In the genomic region with DNA sequence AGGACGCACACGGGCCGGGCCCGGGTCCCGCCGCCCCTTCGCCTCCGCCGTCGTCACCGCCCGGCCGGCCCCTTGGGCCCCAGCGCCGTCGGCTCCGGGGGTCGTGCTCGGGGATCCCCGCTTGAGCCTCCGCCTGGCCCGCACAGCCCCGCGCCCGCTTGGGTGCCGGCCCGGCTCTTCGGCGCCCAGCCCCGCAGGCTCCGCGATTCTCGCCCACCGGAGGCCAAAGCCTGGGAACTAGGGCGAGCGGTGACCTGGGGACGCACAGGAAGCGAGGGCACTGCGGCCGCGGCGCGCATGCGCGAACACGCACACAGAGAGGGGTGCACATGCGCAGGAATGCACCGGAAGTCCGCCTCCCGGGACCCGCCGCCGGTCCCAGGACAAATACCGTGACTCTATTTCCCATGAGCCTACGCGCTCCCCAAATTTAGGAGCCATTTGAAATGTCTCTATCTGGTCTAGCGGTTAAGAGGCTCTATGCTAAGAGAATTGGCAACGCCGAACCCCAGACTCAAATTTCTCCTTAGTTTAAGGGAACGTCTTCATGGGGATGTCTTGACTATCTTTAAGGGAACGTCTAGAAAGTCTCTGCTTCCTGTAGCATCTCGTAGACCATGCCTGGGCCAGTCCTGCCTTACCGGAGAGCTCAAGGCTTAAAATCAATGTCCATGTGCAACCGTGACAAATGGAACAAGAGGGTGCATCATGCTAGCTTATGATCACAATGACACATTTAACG, we compare ENCODE assay signal across 8 cellular contexts. TPM values are rescaled to one million over a fixed set of nuclear protein-coding genes. Genes with fewer than 3 reads are reported as not detected.
DNase-seq lines count a peak whose midpoint lies in the region; ATAC-seq, FAIRE-seq and TF ChIP-seq lines count a peak whose summit lies in the region.

TSS of gene ZNF12 (minus strand) at position 282 of the 742 bp plus-strand sequence. CDS start 1,774 bp downstream, outside the sequence.

- H3K56ac ChIP-seq in H1 (replicated peaks; ENCODE audit: insufficient read length, low read depth, low read length) (peak within 1 kb of the TSS; percentile 25), mesendoderm (ENCODE audit: low read length) (peak within 1 kb of the TSS; percentile 93)

- TF ChIP-seq RAD21 in H1 (IDR thresholded peaks at IDR 0.05 in 1 of 2, conservative IDR thresholded peaks at IDR 0.05 in 1 of 2; ENCODE audit: low read depth in 2 of 2, low read length in 2 of 2) = no peak

- H4K5ac ChIP-seq in H1 (ENCODE audit: insufficient read length, low read depth, low read length) = peak within 1 kb of the TSS; percentile 37
- H4K5ac ChIP-seq in mesendoderm (ENCODE audit: low read length) = peak within 1 kb of the TSS; percentile 47

- H2AFZ ChIP-seq in H1 (ENCODE audit: low read length) = peak within 1 kb of the TSS; percentile 89

- peak within 1 kb of the TSS; percentile 55 for H3K4ac ChIP-seq in H1 (replicated peaks; ENCODE audit: insufficient read length, low read depth, low read length)
- H3K4ac ChIP-seq in mesendoderm (ENCODE audit: low read depth, low read length) = peak within 1 kb of the TSS; percentile 38

- H2BK120ac ChIP-seq in H1 (replicated peaks; ENCODE audit: low read depth, low read length) (no peak within 1 kb of the TSS), mesendoderm (ENCODE audit: low read depth, low read length) (no peak within 1 kb of the TSS)

- H3K9ac ChIP-seq in HUES48 (ENCODE audit: low read depth, low read length) = peak within 1 kb of the TSS; percentile 63
- H3K9ac ChIP-seq in NT2/D1 (ENCODE audit: insufficient read length, low read depth) = peak within 1 kb of the TSS; percentile 98
- H3K9ac ChIP-seq in H1 (replicated peaks in 1 of 4; ENCODE audit: extremely low read depth in 1 of 4, low read depth in 3 of 4, low read length in 3 of 4) = peak within 1 kb of the TSS; percentile 65 to 92 (median 82)
- H3K9ac ChIP-seq in mesendoderm (ENCODE audit: low read length) = peak within 1 kb of the TSS; percentile 87

- TF ChIP-seq CTCF in Calu3 (IDR thresholded peaks at IDR 0.05; ENCODE audit: unreplicated experiment) = no peak
- TF ChIP-seq CTCF in H1 (IDR thresholded peaks at IDR 0.05; ENCODE audit: control extremely low read depth in 1 of 3, insufficient read depth in 1 of 3, low read depth in 1 of 3, low read length in 3 of 3) = no peak

- H3K18ac ChIP-seq in H1 (ENCODE audit: extremely low read depth, low read length) (0 out of 2 replicates have a peak within 1 kb of the TSS, but pooled peaks have one; percentile 5), mesendoderm (ENCODE audit: low read length) (no peak within 1 kb of the TSS)

- peaks cover 49% of the 10 kb centered on the region for H3K36me3 Mint-ChIP-seq in Calu3 (ENCODE audit: insufficient read depth, unreplicated experiment)
- H3K36me3 Mint-ChIP-seq in activated CD8-positive, alpha-beta memory T cell treated with anti-CD3 and anti-CD28 coated beads, Interleukin-2, amount 10 ng/mL, durations not matched to agents 7 days and 5 days = peaks cover 44% of the 10 kb centered on the region

- no peak within 1 kb of the TSS for H3K14ac ChIP-seq in H1 (ENCODE audit: insufficient read length)

- no peak within 1 kb of the TSS for H2BK20ac ChIP-seq in H1 (ENCODE audit: low read length)

- H3K27me3 ChIP-seq in HUES48 (ENCODE audit: control insufficient read depth, insufficient read depth, low read length) = no peaks in the 10 kb centered on the region
- H3K27me3 ChIP-seq in NT2/D1 (ENCODE audit: insufficient read depth, insufficient read length) = no peaks in the 10 kb centered on the region
- H3K27me3 ChIP-seq in H1 (replicated peaks in 1 of 4; ENCODE audit: control insufficient read depth in 3 of 4, extremely low read depth in 1 of 4, insufficient read depth in 3 of 4, low read length in 3 of 4) = no peaks in the 10 kb centered on the region; a peak in 2 of 7 replicates
- no peaks in the 10 kb centered on the region for H3K27me3 ChIP-seq in mesendoderm (ENCODE audit: insufficient read depth, low read length, poor library complexity)

- peaks cover 9% of the 10 kb centered on the region; the same call in 1 of the 2 replicates for H3K23me2 ChIP-seq in H1 (ENCODE audit: low read depth, low read length)

- peak within 1 kb of the TSS; percentile 86 for H4K91ac ChIP-seq in H1 (replicated peaks; ENCODE audit: insufficient read length, low read length)

- CTCF ChIA-PET in Calu3 (lab: Charles Lee) (interaction anchor here (0.6 kb wide), 1 partner anchor 195 kb away, joined by 4 read pairs; no protein-coding TSS in a partner anchor), H1 (lab: Charles Lee; ENCODE audit: partially characterized antibody) (no interaction called here)
- CTCF ChIA-PET in activated CD8-positive, alpha-beta memory T cell treated with anti-CD3 and anti-CD28 coated beads, Interleukin-2, amount 10 ng/mL, durations not matched to agents 7 days and 5 days (lab: Charles Lee) = no interaction called here

- intact Hi-C loops in Calu3 (cut with micrococcal nuclease; ENCODE audit: unreplicated experiment) = no loop called here

- H3K79me2 ChIP-seq in H1 (ENCODE audit: control insufficient read depth in 1 of 2, insufficient read depth in 2 of 2, low read length in 2 of 2) (peaks cover 29 to 40% of the 10 kb centered on the region in 2 experiments), mesendoderm (ENCODE audit: control insufficient read depth, insufficient read depth, low read length) (peaks cover 33% of the 10 kb centered on the region)

- H4K20me1 ChIP-seq in H1 (replicated peaks in 1 of 2; ENCODE audit: control insufficient read depth in 1 of 2, insufficient read depth in 2 of 2, low read length in 2 of 2) = peaks cover 3 to 9% of the 10 kb centered on the region in 2 experiments

- H3K23ac ChIP-seq in H1 (ENCODE audit: insufficient read length) = no peak within 1 kb of the TSS
- H3K23ac ChIP-seq in mesendoderm (ENCODE audit: low read length) = peak within 1 kb of the TSS; percentile 89

- H3K27ac Mint-ChIP-seq in Calu3 (ENCODE audit: unreplicated experiment) = peak within 1 kb of the TSS; percentile 79
- peak within 1 kb of the TSS; percentile 90 for H3K27ac Mint-ChIP-seq in activated CD8-positive, alpha-beta memory T cell treated with anti-CD3 and anti-CD28 coated beads, Interleukin-2, amount 10 ng/mL, durations not matched to agents 7 days and 5 days

- peak; percentile 90 for ATAC-seq in GM21423 (IDR thresholded peaks at IDR 0.05; ENCODE audit: unreplicated experiment)
- peak; percentile 96 for ATAC-seq in activated CD8-positive, alpha-beta memory T cell treated with anti-CD3 and anti-CD28 coated beads, Interleukin-2, amount 10 ng/mL, durations not matched to agents 7 days and 5 days

- peaks cover 18% of the 10 kb centered on the region for H3K79me1 ChIP-seq in H1 (ENCODE audit: low read depth, low read length)
- H3K79me1 ChIP-seq in mesendoderm (ENCODE audit: low read length) = peaks cover 22% of the 10 kb centered on the region

- no peak for TF ChIP-seq EP300 in H1 (IDR thresholded peaks at IDR 0.05; ENCODE audit: borderline replicate concordance in 1 of 2, low read depth in 2 of 2, low read length in 2 of 2)

- peak within 1 kb of the TSS; percentile 83 for H3K4me3 ChIP-seq in HUES48 (ENCODE audit: low read depth, low read length)
- peak within 1 kb of the TSS; percentile 97 for H3K4me3 ChIP-seq in NT2/D1 (ENCODE audit: insufficient read length, low read depth)
- H3K4me3 ChIP-seq in H1 (ENCODE audit: extremely low read depth in 1 of 4, insufficient read depth in 2 of 4, low read depth in 3 of 4, low read length in 4 of 4) = peak within 1 kb of the TSS; percentile 83 to 99 (median 87)
- peak within 1 kb of the TSS; percentile 96 for H3K4me3 ChIP-seq in mesendoderm (ENCODE audit: low read length)

- H3K27ac ChIP-seq in HUES48 (ENCODE audit: low read depth, low read length) = peak within 1 kb of the TSS; percentile 86
- H3K27ac ChIP-seq in H1 (ENCODE audit: low read depth, low read length) = peak within 1 kb of the TSS; percentile 60; the same call in 1 of the 2 replicates
- H3K27ac ChIP-seq in mesendoderm (ENCODE audit: low read depth, low read length) = no peak within 1 kb of the TSS

- no TSS peak for BruUV-seq in Calu3 (replicated peaks; lab: Mats Ljungman, UMichigan)

- peak in 1 of 2 experiments; percentile 63; a peak in 1 of 3 replicates for TF ChIP-seq POLR2A in H1 (IDR thresholded peaks at IDR 0.05; ENCODE audit: control extremely low read depth in 1 of 2, low read depth in 2 of 2, low read length in 2 of 2)

- 5% methylated on average over 49 of the region's 65 CpGs; no CpG with 5 or more reads in 1 of the 2 experiments for WGBS in H1 (ENCODE audit: extremely low coverage in 1 of 2, insufficient coverage in 1 of 2, insufficient read length in 1 of 2, insufficient replicate concordance in 2 of 2, low coverage in 1 of 2, low lambda C conversion rate in 2 of 2, missing lambda C conversion rate in 1 of 2), 2 experiments
- WGBS in mesendoderm (ENCODE audit: extremely low coverage, insufficient coverage, low lambda C conversion rate) = no CpG with 5 or more reads among the region's 65 CpGs

- peak within 1 kb of the TSS; percentile 77; the same call in 1 of the 2 replicates for H2AK5ac ChIP-seq in H1 (ENCODE audit: low read depth, low read length)
- H2AK5ac ChIP-seq in mesendoderm (ENCODE audit: low read length) = no peak within 1 kb of the TSS

- H2BK15ac ChIP-seq in H1 (ENCODE audit: low read length) (0 out of 2 replicates have a peak within 1 kb of the TSS, but pooled peaks have one; percentile 18), mesendoderm (replicated peaks; ENCODE audit: low read depth) (no peak within 1 kb of the TSS)

- H3K4me1 Mint-ChIP-seq in Calu3 (ENCODE audit: low read depth, unreplicated experiment) = peaks cover 11% of the 10 kb centered on the region
- peaks cover 33% of the 10 kb centered on the region for H3K4me1 Mint-ChIP-seq in activated CD8-positive, alpha-beta memory T cell treated with anti-CD3 and anti-CD28 coated beads, Interleukin-2, amount 10 ng/mL, durations not matched to agents 7 days and 5 days

- peak within 1 kb of the TSS; percentile 49 for H2BK5ac ChIP-seq in H1 (ENCODE audit: low read depth, low read length)
- H2BK5ac ChIP-seq in mesendoderm (ENCODE audit: low read length) = no peak within 1 kb of the TSS

- H3K4me1 ChIP-seq in HUES48 (ENCODE audit: control insufficient read depth, insufficient read depth, low read length) (peaks cover 6% of the 10 kb centered on the region; the same call in 1 of the 2 replicates), NT2/D1 (ENCODE audit: insufficient read depth, insufficient read length) (no peaks in the 10 kb centered on the region), H1 (replicated peaks in 1 of 4; ENCODE audit: control insufficient read depth in 3 of 4, insufficient read depth in 4 of 4, low read length in 3 of 4) (peaks cover 0 to 4% (median 0%) of the 10 kb centered on the region in 4 experiments; a peak in 2 of 7 replicates), mesendoderm (ENCODE audit: control insufficient read depth, low read depth, low read length) (peaks cover 3% of the 10 kb centered on the region)

- H3K4me3 Mint-ChIP-seq in Calu3 (ENCODE audit: low read depth, unreplicated experiment) = peak within 1 kb of the TSS; percentile 93
- peak within 1 kb of the TSS; percentile 95 for H3K4me3 Mint-ChIP-seq in activated CD8-positive, alpha-beta memory T cell treated with anti-CD3 and anti-CD28 coated beads, Interleukin-2, amount 10 ng/mL, durations not matched to agents 7 days and 5 days

- H3K27me3 Mint-ChIP-seq in Calu3 (ENCODE audit: unreplicated experiment) = peaks cover 14% of the 10 kb centered on the region
- no peaks in the 10 kb centered on the region for H3K27me3 Mint-ChIP-seq in activated CD8-positive, alpha-beta memory T cell treated with anti-CD3 and anti-CD28 coated beads, Interleukin-2, amount 10 ng/mL, durations not matched to agents 7 days and 5 days

- H3K4me2 ChIP-seq in H1 (ENCODE audit: insufficient read depth in 1 of 2, low read depth in 2 of 2, low read length in 2 of 2) (peak within 1 kb of the TSS; percentile 99), mesendoderm (ENCODE audit: low read length) (peak within 1 kb of the TSS; percentile 100)

- H3K36me3 ChIP-seq in HUES48 (ENCODE audit: control insufficient read depth, insufficient read depth, low read length) = peaks cover 23% of the 10 kb centered on the region
- H3K36me3 ChIP-seq in NT2/D1 (ENCODE audit: insufficient read depth, insufficient read length, low read length) = peaks cover 32% of the 10 kb centered on the region
- peaks cover 3 to 27% (median 13%) of the 10 kb centered on the region in 4 experiments; a peak in 7 of 8 replicates for H3K36me3 ChIP-seq in H1 (ENCODE audit: control insufficient read depth in 2 of 4, insufficient read depth in 4 of 4, low read length in 3 of 4)
- H3K36me3 ChIP-seq in mesendoderm (ENCODE audit: control insufficient read depth, insufficient read depth, low read length) = peaks cover 4% of the 10 kb centered on the region

- H2BK12ac ChIP-seq in H1 (ENCODE audit: low read depth, low read length) = no peak within 1 kb of the TSS

- H3K9me3 Mint-ChIP-seq in Calu3 (ENCODE audit: low read depth, unreplicated experiment) = peaks cover 23% of the 10 kb centered on the region
- H3K9me3 Mint-ChIP-seq in activated CD8-positive, alpha-beta memory T cell treated with anti-CD3 and anti-CD28 coated beads, Interleukin-2, amount 10 ng/mL, durations not matched to agents 7 days and 5 days (ENCODE audit: low read depth) = peaks cover 24% of the 10 kb centered on the region

- DNase-seq in Calu3 (peak; percentile 99), NT2/D1 (ENCODE audit: low read depth, low spot score) (peak; percentile 98), H1 (ENCODE audit: low read depth in 1 of 2, low spot score in 2 of 2) (peak; percentile 88 to 97), mesendoderm (peak; percentile 97)
- peak; percentile 97 for DNase-seq in activated CD8-positive, alpha-beta memory T cell treated with anti-CD3 and anti-CD28 coated beads, Interleukin-2, amount 10 ng/mL, durations not matched to agents 7 days and 5 days
- peak; percentile 93 for DNase-seq in stimulated activated CD8-positive, alpha-beta memory T cell treated with anti-CD3 and anti-CD28 coated beads, Interleukin-12 subunit alpha, Interleukin-12 subunit beta, amount 100 ng/mL, for 4 hours (ENCODE audit: low read depth)

- POLR2A ChIA-PET in H1 (lab: Charles Lee; ENCODE audit: partially characterized antibody) = no interaction called here

- FAIRE-seq in H1 (lab: Jason Lieb, UNC) = no peak

- H3K9me3 ChIP-seq in HUES48 (ENCODE audit: control insufficient read depth, insufficient read depth, low read length) (peaks cover 14% of the 10 kb centered on the region), NT2/D1 (ENCODE audit: insufficient read depth, low read length) (peaks cover 43% of the 10 kb centered on the region), H1 (ENCODE audit: insufficient read depth in 2 of 2, low read depth in 1 of 2, low read length in 1 of 2) (peaks cover 8 to 11% of the 10 kb centered on the region in 2 experiments)

- H4K8ac ChIP-seq in H1 (ENCODE audit: extremely low read depth, insufficient read depth, low read length) = peak within 1 kb of the TSS; percentile 94
- no peak within 1 kb of the TSS for H4K8ac ChIP-seq in mesendoderm (ENCODE audit: low read depth, low read length)

RNA-seq across cellular contexts. Expression of gene ZNF12, which starts in this region (rescaled TPM):
- total RNA-seq in Calu3 (2022) = 32.4 and 36.2 TPM in 2 replicates
- 10 to 100 TPM; 17.3 to 25.1 TPM for total RNA-seq in activated CD8-positive, alpha-beta memory T cell treated with anti-CD3 and anti-CD28 coated beads, Interleukin-2, amount 10 ng/mL, durations not matched to agents 7 days and 5 days
- 16.2 and 16.8 TPM in 2 replicates for total RNA-seq in H1 (2021; fragmentation: NEBNext Ultra II Directional; extraction: Animal tissue kit (Norgen Biotek cat#: 25700))
- 5.0 and 6.7 TPM in 2 replicates for polyA plus RNA-seq in H1 (2011; rRNA removed)
- 8.1 TPM for polyA plus RNA-seq in H1 (2011; cell fraction: cytosol; rRNA removed)
- polyA plus RNA-seq in H1 (2011; cell fraction: nucleus; rRNA removed) = 13.2 TPM
- polyA plus RNA-seq in H1 (2012, experiment 1 of 2) = 4.8 to 10.1 TPM (median 6.5 TPM) in 4 replicates
- 0.54 TPM for polyA plus RNA-seq in H1 (2012, experiment 2 of 2)
- 10.3 TPM for polyA plus RNA-seq in H1 (2013, experiment 1 of 2)
- polyA plus RNA-seq in H1 (2013, experiment 2 of 2) = 10.2 TPM
- polyA minus RNA-seq in H1 (2011; rRNA and poly(A)+ RNA removed) = 12.9 and 21.0 TPM in 2 replicates
- polyA minus RNA-seq in H1 (2011; cell fraction: cytosol; rRNA and poly(A)+ RNA removed) = 16.0 TPM
- 23.3 TPM for polyA minus RNA-seq in H1 (2011; cell fraction: nucleus; rRNA and poly(A)+ RNA removed)
- polyA plus RNA-seq in mesendoderm (2013, experiment 1 of 2) = 8.4 TPM
- polyA plus RNA-seq in mesendoderm (2013, experiment 2 of 2) = 7.7 TPM
